Comparison of ENCODE assay signal across 2 cellular contexts in the genomic region with DNA sequence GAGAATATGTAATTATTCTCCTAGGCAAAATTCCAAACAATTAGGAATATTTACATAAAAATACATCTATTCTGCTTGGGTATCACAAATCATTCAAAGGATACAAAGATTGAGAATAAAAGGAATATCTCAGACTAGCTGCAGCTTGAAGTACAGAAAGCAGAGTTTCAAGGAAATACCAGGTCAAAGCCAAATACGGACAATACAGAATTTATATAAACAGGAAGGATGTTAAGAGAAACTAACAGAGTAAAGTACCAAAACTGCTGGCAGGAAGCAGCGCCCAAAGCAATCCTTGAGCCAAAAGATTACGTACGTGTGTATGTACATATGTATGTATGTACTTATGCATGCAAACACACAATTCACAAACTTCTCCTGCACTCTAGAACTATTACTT.
TF ChIP-seq lines count a peak whose summit lies in the region.

No MANE protein-coding gene starts in this region.

TF ChIP-seq in WTC11, 78 proteins besides CTCF, POLR2A, EP300 and RAD21 (continued from another document):
- TF ChIP-seq, protein P1, sequence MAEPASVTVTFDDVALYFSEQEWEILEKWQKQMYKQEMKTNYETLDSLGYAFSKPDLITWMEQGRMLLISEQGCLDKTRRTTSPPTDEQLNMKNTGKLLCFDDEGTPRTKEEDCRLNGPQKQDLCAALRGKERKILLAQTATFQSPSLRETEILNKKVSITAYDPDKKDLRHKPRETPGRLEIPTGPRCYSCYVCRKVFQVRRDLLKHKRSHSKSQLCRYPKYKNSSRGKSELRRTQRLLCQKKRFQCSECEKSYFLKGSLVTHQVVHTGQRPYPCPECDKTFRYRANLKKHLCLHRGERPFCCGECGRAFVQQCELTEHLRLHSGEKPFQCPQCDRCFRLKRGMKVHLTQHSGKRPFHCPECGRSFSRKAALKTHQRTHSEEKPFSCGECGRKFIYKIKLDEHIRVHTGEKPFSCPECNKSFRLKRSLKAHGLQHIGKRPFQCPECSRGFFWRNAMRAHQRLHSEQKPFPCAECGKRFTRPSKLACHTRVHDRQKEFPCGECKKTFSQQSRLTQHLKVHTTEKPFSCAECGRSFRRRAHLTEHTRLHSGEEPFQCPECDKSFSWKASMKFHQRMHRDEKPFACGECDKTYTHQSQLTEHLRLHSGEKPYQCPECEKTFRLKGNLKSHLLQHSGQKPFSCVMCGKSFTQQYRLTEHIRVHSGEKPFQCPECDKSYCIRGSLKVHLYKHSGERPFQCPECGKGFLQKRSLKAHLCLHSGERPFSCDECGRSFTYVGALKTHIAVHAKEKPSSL (CRISPR knock-in tag; conservative IDR thresholded peaks at IDR 0.05), result no peak
- TF ChIP-seq HMGA2 (CRISPR knock-in tag; IDR thresholded peaks at IDR 0.05) (no peak), SMAD4 (CRISPR knock-in tag; IDR thresholded peaks at IDR 0.05) (no peak), ATF1 (CRISPR knock-in tag; IDR thresholded peaks at IDR 0.05) (no peak), ZNF138 (CRISPR knock-in tag; conservative IDR thresholded peaks at IDR 0.05) (no peak)

TF ChIP-seq in SK-N-SH treated with all-trans-retinoic acid at 6 μM for 48 hours, 23 proteins besides CTCF, POLR2A, EP300 and RAD21 (continued from another document):
- TF ChIP-seq, protein P2, sequence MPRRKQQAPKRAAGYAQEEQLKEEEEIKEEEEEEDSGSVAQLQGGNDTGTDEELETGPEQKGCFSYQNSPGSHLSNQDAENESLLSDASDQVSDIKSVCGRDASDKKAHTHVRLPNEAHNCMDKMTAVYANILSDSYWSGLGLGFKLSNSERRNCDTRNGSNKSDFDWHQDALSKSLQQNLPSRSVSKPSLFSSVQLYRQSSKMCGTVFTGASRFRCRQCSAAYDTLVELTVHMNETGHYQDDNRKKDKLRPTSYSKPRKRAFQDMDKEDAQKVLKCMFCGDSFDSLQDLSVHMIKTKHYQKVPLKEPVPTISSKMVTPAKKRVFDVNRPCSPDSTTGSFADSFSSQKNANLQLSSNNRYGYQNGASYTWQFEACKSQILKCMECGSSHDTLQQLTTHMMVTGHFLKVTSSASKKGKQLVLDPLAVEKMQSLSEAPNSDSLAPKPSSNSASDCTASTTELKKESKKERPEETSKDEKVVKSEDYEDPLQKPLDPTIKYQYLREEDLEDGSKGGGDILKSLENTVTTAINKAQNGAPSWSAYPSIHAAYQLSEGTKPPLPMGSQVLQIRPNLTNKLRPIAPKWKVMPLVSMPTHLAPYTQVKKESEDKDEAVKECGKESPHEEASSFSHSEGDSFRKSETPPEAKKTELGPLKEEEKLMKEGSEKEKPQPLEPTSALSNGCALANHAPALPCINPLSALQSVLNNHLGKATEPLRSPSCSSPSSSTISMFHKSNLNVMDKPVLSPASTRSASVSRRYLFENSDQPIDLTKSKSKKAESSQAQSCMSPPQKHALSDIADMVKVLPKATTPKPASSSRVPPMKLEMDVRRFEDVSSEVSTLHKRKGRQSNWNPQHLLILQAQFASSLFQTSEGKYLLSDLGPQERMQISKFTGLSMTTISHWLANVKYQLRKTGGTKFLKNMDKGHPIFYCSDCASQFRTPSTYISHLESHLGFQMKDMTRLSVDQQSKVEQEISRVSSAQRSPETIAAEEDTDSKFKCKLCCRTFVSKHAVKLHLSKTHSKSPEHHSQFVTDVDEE (CRISPR knock-in tag; IDR thresholded peaks at IDR 0.05), result no peak
- no peak for TF ChIP-seq BACH2 (CRISPR knock-in tag; IDR thresholded peaks at IDR 0.05; ENCODE audit: borderline replicate concordance)
- TF ChIP-seq ZNF565 (CRISPR knock-in tag; conservative IDR thresholded peaks at IDR 0.05; ENCODE audit: low read depth), result no peak
- TF ChIP-seq, protein P3, sequence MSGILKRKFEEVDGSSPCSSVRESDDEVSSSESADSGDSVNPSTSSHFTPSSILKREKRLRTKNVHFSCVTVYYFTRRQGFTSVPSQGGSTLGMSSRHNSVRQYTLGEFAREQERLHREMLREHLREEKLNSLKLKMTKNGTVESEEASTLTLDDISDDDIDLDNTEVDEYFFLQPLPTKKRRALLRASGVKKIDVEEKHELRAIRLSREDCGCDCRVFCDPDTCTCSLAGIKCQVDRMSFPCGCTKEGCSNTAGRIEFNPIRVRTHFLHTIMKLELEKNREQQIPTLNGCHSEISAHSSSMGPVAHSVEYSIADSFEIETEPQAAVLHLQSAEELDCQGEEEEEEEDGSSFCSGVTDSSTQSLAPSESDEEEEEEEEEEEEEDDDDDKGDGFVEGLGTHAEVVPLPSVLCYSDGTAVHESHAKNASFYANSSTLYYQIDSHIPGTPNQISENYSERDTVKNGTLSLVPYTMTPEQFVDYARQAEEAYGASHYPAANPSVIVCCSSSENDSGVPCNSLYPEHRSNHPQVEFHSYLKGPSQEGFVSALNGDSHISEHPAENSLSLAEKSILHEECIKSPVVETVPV (CRISPR knock-in tag; IDR thresholded peaks at IDR 0.05), result no peak
- TF ChIP-seq PPARA (CRISPR knock-in tag; IDR thresholded peaks at IDR 0.05; ENCODE audit: borderline replicate concordance), result no peak
- no peak for TF ChIP-seq ZNF70 (CRISPR knock-in tag; IDR thresholded peaks at IDR 0.05)
- TF ChIP-seq, protein P4, sequence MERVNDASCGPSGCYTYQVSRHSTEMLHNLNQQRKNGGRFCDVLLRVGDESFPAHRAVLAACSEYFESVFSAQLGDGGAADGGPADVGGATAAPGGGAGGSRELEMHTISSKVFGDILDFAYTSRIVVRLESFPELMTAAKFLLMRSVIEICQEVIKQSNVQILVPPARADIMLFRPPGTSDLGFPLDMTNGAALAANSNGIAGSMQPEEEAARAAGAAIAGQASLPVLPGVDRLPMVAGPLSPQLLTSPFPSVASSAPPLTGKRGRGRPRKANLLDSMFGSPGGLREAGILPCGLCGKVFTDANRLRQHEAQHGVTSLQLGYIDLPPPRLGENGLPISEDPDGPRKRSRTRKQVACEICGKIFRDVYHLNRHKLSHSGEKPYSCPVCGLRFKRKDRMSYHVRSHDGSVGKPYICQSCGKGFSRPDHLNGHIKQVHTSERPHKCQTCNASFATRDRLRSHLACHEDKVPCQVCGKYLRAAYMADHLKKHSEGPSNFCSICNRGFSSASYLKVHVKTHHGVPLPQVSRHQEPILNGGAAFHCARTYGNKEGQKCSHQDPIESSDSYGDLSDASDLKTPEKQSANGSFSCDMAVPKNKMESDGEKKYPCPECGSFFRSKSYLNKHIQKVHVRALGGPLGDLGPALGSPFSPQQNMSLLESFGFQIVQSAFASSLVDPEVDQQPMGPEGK (CRISPR knock-in tag; IDR thresholded peaks at IDR 0.05; ENCODE audit: borderline replicate concordance), result no peak
- no peak for TF ChIP-seq RARB (CRISPR knock-in tag; IDR thresholded peaks at IDR 0.05)
